8 cellular contexts compared by ENCODE assay signal in the genomic region with DNA sequence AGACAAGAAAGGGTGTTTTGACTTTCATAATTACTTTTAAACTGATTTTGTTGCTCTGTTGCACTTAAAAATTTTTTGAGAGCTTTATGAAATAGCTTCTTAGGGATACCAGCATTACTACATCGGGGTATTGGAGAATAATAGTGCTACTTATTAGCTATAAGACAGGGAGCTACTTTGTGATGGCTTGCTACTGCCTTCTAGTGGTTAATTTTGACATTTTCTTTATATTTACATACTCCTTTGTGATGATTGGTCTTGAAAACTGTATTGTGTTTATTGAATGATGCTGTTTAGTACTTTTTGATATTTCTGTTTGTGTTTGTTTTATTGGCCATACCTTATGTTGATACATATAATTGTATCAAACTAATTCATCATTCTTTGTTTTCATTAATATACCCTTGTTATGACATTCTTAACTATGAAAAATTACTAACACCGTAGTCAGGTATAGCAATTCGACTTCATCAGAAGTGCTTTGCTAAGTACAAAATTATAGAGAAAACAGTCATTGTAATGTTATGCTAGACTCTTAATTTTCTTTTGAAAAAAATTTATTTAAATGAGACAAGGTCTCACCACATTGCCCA.
DNase-seq lines count a peak whose midpoint lies in the region; ATAC-seq and TF ChIP-seq lines count a peak whose summit lies in the region.

No MANE protein-coding gene starts in this region.

- H3K36me3 ChIP-seq in CD4-positive, alpha-beta memory T cell (ENCODE audit: insufficient read depth, low read length) = no peaks in the 10 kb centered on the region
- H3K36me3 ChIP-seq in breast epithelium (no peaks in the 10 kb centered on the region), transverse colon (no peaks in the 10 kb centered on the region)

- DNase-seq in CD4-positive, alpha-beta memory T cell = peak in 4 of 5 donors; percentile 48 to 54 (median 52)
- DNase-seq in HFF-Myc (ENCODE audit: extremely low read depth, low read depth) (peak; percentile 61), NCI-H526 (lab: John Stamatoyannopoulos, UW) (peak; percentile 32 to 61), breast epithelium (ENCODE audit: low spot score in 2 of 2) (no peak), kidney glomerular epithelial cell (lab: John Stamatoyannopoulos, UW) (peak; percentile 64), transverse colon (no peak)
- no peak for DNase-seq in activated naive CD4-positive, alpha-beta T cell treated with anti-CD3 and anti-CD28 coated beads for 36 hours

- H3K27me3 ChIP-seq in CD4-positive, alpha-beta memory T cell (ENCODE audit: insufficient read depth, low read length) = no peaks in the 10 kb centered on the region
- H3K27me3 ChIP-seq in breast epithelium = no peaks in the 10 kb centered on the region
- H3K27me3 ChIP-seq in transverse colon = no peaks in the 10 kb centered on the region

- H3K36me3 Mint-ChIP-seq in CD4-positive, alpha-beta memory T cell = no peaks in the 10 kb centered on the region
- peaks cover 1% of the 10 kb centered on the region for H3K36me3 Mint-ChIP-seq in activated naive CD4-positive, alpha-beta T cell treated with anti-CD3 and anti-CD28 coated beads for 36 hours (ENCODE audit: low read depth)

- TF ChIP-seq EP300 in transverse colon (IDR thresholded peaks at IDR 0.05; ENCODE audit: low read depth) = no peak

- no peak for TF ChIP-seq POLR2A in breast epithelium (IDR thresholded peaks at IDR 0.05)
- no peak for TF ChIP-seq POLR2A in transverse colon (IDR thresholded peaks at IDR 0.05)

- 57 to 64% methylated on average over 3 of the region's 3 CpGs for WGBS in transverse colon (ENCODE audit: low coverage in 1 of 2), 2 donors

- H3K27me3 Mint-ChIP-seq in CD4-positive, alpha-beta memory T cell = peaks cover 5 to 7% of the 10 kb centered on the region in 2 donors
- H3K27me3 Mint-ChIP-seq in activated naive CD4-positive, alpha-beta T cell treated with anti-CD3 and anti-CD28 coated beads for 36 hours (ENCODE audit: low read depth) = no peaks in the 10 kb centered on the region

- POLR2A ChIA-PET in CD4-positive, alpha-beta memory T cell (lab: Charles Lee; ENCODE audit: partially characterized antibody) = interaction anchor here (0.6 to 1.8 kb wide), 3 partner anchors 142 to 189 kb away, joined by 3 to 22 read pairs (median 3); no protein-coding TSS in a partner anchor

- in situ Hi-C loops in transverse colon (cut with MboI; ENCODE audit: low pct_ligation_motif_present in 1 of 4, low pct_unique_long_range_greater_than_20kb in 1 of 4, low sequenced_read_pairs in 3 of 4) = no loop called here

- H3K27ac Mint-ChIP-seq in CD4-positive, alpha-beta memory T cell = no peak overlapping the region
- H3K27ac Mint-ChIP-seq in activated naive CD4-positive, alpha-beta T cell treated with anti-CD3 and anti-CD28 coated beads for 36 hours = no peak overlapping the region

- intact Hi-C loops in CD4-positive, alpha-beta memory T cell (cut with micrococcal nuclease) = loop anchor here (2.0 to 10.0 kb wide), 4 partner anchors 86 to 632 kb away; partner anchors contain the start of gene CLIC4
- intact Hi-C loops in breast epithelium (cut with DNase I; ENCODE audit: low total_unique reads) = no loop called here
- intact Hi-C loops in transverse colon (cut with DNase I; ENCODE audit: low total_unique reads) = no loop called here
- intact Hi-C loops in activated naive CD4-positive, alpha-beta T cell treated with anti-CD3 and anti-CD28 coated beads for 36 hours (cut with micrococcal nuclease) = loop anchor here (2.0 to 10.0 kb wide), 4 partner anchors 86 to 636 kb away; partner anchors contain the start of gene CLIC4

- no peak overlapping the region for H3K27ac ChIP-seq in CD4-positive, alpha-beta memory T cell (ENCODE audit: low read depth, low read length)
- H3K27ac ChIP-seq in breast epithelium (no peak overlapping the region), transverse colon (no peak overlapping the region)

- no peaks in the 10 kb centered on the region for H3K9me3 ChIP-seq in CD4-positive, alpha-beta memory T cell (ENCODE audit: control insufficient read depth in 1 of 2, low read length in 2 of 2)
- H3K9me3 ChIP-seq in breast epithelium (no peaks in the 10 kb centered on the region), transverse colon (no peaks in the 10 kb centered on the region)

- H3K9me3 Mint-ChIP-seq in CD4-positive, alpha-beta memory T cell = no peaks in the 10 kb centered on the region
- H3K9me3 Mint-ChIP-seq in activated naive CD4-positive, alpha-beta T cell treated with anti-CD3 and anti-CD28 coated beads for 36 hours = no peaks in the 10 kb centered on the region

- no peaks in the 10 kb centered on the region for H3K4me1 ChIP-seq in CD4-positive, alpha-beta memory T cell (ENCODE audit: insufficient read depth, low read length)
- H3K4me1 ChIP-seq in breast epithelium = no peaks in the 10 kb centered on the region
- H3K4me1 ChIP-seq in transverse colon = peaks cover 0 to 53% (median 9%) of the 10 kb centered on the region in 4 donors

- ATAC-seq in GM21825 (IDR thresholded peaks at IDR 0.05; ENCODE audit: unreplicated experiment) = no peak

- H3K4me3 ChIP-seq in CD4-positive, alpha-beta memory T cell (ENCODE audit: low read length in 2 of 2) = no peak overlapping the region
- no peak overlapping the region for H3K4me3 ChIP-seq in HFF-Myc (replicated peaks; ENCODE audit: low read depth, low read length)
- H3K4me3 ChIP-seq in breast epithelium = no peak overlapping the region
- H3K4me3 ChIP-seq in transverse colon = no peak overlapping the region

- CTCF ChIA-PET in CD4-positive, alpha-beta memory T cell (lab: Charles Lee; ENCODE audit: partially characterized antibody) = interaction anchor here (0.6 to 10.3 kb wide), 22 partner anchors 9 to 680 kb away, joined by 3 to 308 read pairs (median 4); no protein-coding TSS in a partner anchor
- CTCF ChIA-PET in activated naive CD4-positive, alpha-beta T cell treated with anti-CD3 and anti-CD28 coated beads for 36 hours (lab: Charles Lee) = interaction anchor here (0.6 to 9.3 kb wide), 26 partner anchors 9 to 681 kb away, joined by 3 to 177 read pairs (median 3); partner anchors contain the start of gene CLIC4

- H3K4me1 Mint-ChIP-seq in CD4-positive, alpha-beta memory T cell = no peaks in the 10 kb centered on the region
- H3K4me1 Mint-ChIP-seq in activated naive CD4-positive, alpha-beta T cell treated with anti-CD3 and anti-CD28 coated beads for 36 hours (ENCODE audit: low read depth) = no peaks in the 10 kb centered on the region

- peak; percentile 49 for TF ChIP-seq CTCF in HFF-Myc (IDR thresholded peaks at IDR 0.05; ENCODE audit: low read depth, low read length, missing control alignments)
- peak; percentile 68 to 88 (median 77) for TF ChIP-seq CTCF in breast epithelium (IDR thresholded peaks at IDR 0.05)
- TF ChIP-seq CTCF in transverse colon (IDR thresholded peaks at IDR 0.05) = peak; percentile 69 to 77 (median 71)

- H3K4me3 Mint-ChIP-seq in CD4-positive, alpha-beta memory T cell = no peak overlapping the region
- no peak overlapping the region for H3K4me3 Mint-ChIP-seq in activated naive CD4-positive, alpha-beta T cell treated with anti-CD3 and anti-CD28 coated beads for 36 hours

Comparison
In these comparisons a context has a peak if more than half of its experiments do, and no peak if none do; other contexts are left out.
1. DNase-seq: peak in CD4-positive, alpha-beta memory T cell (4 of 5), HFF-Myc (single experiment), NCI-H526 (2 of 2) and kidney glomerular epithelial cell (single experiment); none in breast epithelium (0 of 2), transverse colon (single experiment) and activated naive CD4-positive, alpha-beta T cell treated with anti-CD3 and anti-CD28 coated beads for 36 hours (single experiment).
2. intact Hi-C loops: an anchor here in CD4-positive, alpha-beta memory T cell (2.0 to 10.0 kb wide) and activated naive CD4-positive, alpha-beta T cell treated with anti-CD3 and anti-CD28 coated beads for 36 hours (2.0 to 10.0 kb wide); none called in breast epithelium and transverse colon.
3. Peak in every context shown above with its lines, with median percentiles within 50 percentile points of each other: CTCF ChIP-seq.